In the genomic region with DNA sequence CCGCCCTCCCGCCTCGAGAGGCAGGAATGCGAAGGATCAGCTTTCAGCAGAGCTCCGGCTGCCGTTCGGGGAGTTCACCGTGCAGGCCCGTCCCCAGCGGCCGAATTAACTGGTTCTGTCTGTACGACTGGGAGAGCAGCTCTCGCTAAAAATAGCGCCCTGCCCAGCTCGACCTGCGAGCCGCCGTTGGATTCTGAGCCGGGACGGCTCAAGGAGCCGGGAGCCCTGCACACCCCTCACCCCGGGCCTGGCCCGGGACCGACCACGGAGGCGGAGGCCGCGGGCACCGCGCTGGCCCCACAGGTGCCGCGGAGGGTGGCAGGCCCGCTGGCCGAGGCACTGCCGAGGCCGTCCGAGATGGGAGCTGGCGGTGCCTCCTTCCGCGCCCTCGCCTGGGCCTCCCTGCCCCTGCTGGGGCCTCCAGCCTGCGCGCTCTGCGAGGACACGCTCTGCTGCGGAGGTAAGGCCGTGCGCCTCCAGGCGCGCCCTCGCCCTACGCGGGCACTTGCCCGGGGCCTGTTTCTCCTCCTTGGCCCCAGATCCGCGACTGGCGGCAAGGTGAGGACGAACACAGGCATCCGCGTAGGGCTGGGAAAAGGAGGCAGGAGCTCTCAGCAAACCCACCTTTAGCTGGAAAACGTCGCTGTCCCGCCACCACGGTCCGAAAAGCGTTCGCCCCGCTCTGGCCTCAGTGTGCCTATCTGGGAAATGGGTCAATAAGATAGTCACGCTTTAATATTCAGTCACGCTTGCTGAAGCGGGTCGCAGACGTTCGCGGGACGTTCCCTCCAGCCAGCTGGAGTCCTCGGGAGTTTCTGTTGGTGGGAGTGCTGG, we compare ENCODE assay signal across 9 cellular contexts. TPM values are rescaled to one million over a fixed set of nuclear protein-coding genes. Genes with fewer than 3 reads are reported as not detected.
DNase-seq lines count a peak whose midpoint lies in the region; TF ChIP-seq lines count a peak whose summit lies in the region.
"Had no signal": no experiment of that assay in that cellular context is flagged by ENCODE, and none has a peak within 500 bp of the region (broad histone marks: within the 10 kb centered on the region; RNA-seq: fewer than 3 reads in every experiment).

No MANE protein-coding gene starts in this region.

- H2AFZ ChIP-seq in fibroblast of lung (ENCODE audit: low read length): peak overlapping the region; percentile 36

- peak overlapping the region; percentile 40 for H3K9ac ChIP-seq in fibroblast of lung (ENCODE audit: insufficient read depth, low read length)

- peaks cover 21% of the 10 kb centered on the region for H3K4me1 ChIP-seq in fibroblast of lung (ENCODE audit: control insufficient read depth, extremely low read depth, insufficient read depth, low read length)

- peak overlapping the region; percentile 66 for H3K27ac ChIP-seq in fibroblast of lung (ENCODE audit: insufficient read depth, low read length)

- H3K4me3 ChIP-seq in fibroblast of lung (replicated peaks in 1 of 4; ENCODE audit: control extremely low read depth in 1 of 4, insufficient read depth in 1 of 4, low read depth in 3 of 4, low read length in 4 of 4): peak overlapping the region in 3 of 4 experiments; percentile 33 to 62 (median 36)

- TF ChIP-seq POLR2A in erythroblast (IDR thresholded peaks at IDR 0.05; ENCODE audit: low read length): no peak

- no peaks in the 10 kb centered on the region for H3K9me3 ChIP-seq in fibroblast of lung (ENCODE audit: control insufficient read depth, insufficient read depth, low read depth, low read length)

- H3K27me3 ChIP-seq in fibroblast of lung (ENCODE audit: control insufficient read depth, insufficient read depth, low read length): peaks cover 10% of the 10 kb centered on the region

- peak overlapping the region; percentile 85 for H3K4me2 ChIP-seq in fibroblast of lung (ENCODE audit: extremely low read depth, insufficient read depth, low read length)

- H3K36me3 ChIP-seq in fibroblast of lung (ENCODE audit: control insufficient read depth, insufficient read depth, low read length): no peaks in the 10 kb centered on the region

- H4K20me1 ChIP-seq in fibroblast of lung (ENCODE audit: control insufficient read depth, extremely low read depth, insufficient read depth, low read length): no peaks in the 10 kb centered on the region

- DNase-seq in AG08395 (ENCODE audit: low spot score) (peak; percentile 92), NCI-H524 (lab: John Stamatoyannopoulos, UW) (peak; percentile 84 to 87), fibroblast of lung (ENCODE audit: low read depth in 2 of 2) (peak; percentile 81 to 87), myocyte (ENCODE audit: low read depth) (peak; percentile 85), erythroblast (lab: John Stamatoyannopoulos, UW) (no peak), HCEC 1CT (no peak)
- DNase-seq in activated CD4-positive, alpha-beta T cell treated with anti-CD3 and anti-CD28 coated beads for 4 hours: no peak
- no peak for DNase-seq in effector CD4-positive, alpha-beta T cell
- DNase-seq: DND-41 had no signal

- peak in 1 of 2 donors; percentile 50 for TF ChIP-seq CTCF in fibroblast of lung (conservative IDR thresholded peaks at IDR 0.05 in 1 of 2, IDR thresholded peaks at IDR 0.05 in 1 of 2; ENCODE audit: low read depth in 1 of 2, low read length in 2 of 2)

- no peaks in the 10 kb centered on the region for H3K79me2 ChIP-seq in fibroblast of lung (ENCODE audit: control insufficient read depth, insufficient read depth, low read length)

RNA-seq across cellular contexts. Expression of gene DAB2IP, which starts 53.0 kb away (rescaled TPM):
- total RNA-seq in fibroblast of lung (5.6 and 16.5 TPM in 2 replicates), myocyte (4.5 and 6.6 TPM in 2 replicates)
- polyA plus RNA-seq in fibroblast of lung: 13.4 and 14.6 TPM in 2 replicates
- polyA plus RNA-seq in fibroblast of lung (2012): 16.8 and 21.4 TPM in 2 replicates
- polyA minus RNA-seq in fibroblast of lung (ENCODE audit: low replicate concordance): 52.2 and 67.8 TPM in 2 replicates
- 11.8 TPM for polyA plus RNA-seq in myocyte (2012)

Comparison
In these comparisons a context has a peak if more than half of its experiments do, and no peak if none do; other contexts are left out.
1. DNase-seq: peak in AG08395 (single experiment), NCI-H524 (2 of 2), fibroblast of lung (2 of 2) and myocyte (single experiment); none in erythroblast (0 of 2), activated CD4-positive, alpha-beta T cell treated with anti-CD3 and anti-CD28 coated beads for 4 hours (0 of 2), HCEC 1CT (single experiment) and effector CD4-positive, alpha-beta T cell (single experiment).